In the genomic region with DNA sequence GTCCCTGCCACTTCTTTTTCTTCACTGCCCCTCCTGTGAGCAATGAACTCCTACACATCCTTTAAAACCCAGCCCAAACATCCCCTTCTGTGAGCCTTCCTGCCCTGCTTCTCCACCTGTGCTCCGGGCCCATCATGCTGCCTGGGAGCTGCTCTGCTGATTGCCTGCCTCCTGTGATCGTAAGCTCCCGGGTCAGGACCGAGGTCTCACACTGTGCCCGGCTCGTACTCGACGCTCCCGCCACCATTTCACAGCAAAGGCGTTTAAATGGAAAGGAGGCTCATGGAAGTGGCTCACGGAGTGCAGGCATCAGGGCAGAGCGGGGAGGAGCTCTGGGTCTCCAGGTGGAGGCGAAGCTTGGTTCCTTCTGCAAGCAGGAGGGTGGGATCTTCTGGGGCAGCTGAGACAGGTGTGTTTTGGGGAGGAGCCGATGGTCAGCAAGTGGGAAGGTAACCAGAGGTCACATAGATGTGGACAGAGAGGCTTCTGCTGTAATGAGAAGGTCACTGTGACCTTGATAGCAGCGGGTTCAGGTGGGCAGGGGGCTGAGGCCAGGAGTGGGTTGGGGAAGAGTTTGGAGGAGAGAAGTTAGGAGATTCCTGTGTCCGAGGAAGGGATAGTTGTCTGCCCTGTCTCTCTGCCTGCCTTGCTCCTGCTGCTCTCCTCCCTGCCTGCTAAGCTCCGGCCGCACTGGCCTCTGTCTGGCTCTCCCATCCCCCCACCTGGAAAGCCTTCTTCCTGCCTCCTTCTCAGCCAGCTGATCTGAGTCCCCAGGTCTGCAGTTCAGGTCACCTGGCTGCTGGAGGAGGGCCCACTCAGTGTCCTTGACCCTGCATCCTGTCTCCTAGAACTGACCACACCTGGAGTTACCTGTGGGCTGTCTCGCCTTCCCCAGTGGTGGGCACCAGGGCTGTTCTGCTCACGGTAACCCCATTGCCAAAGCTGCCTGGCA, we compare ENCODE assay signal across 22 cellular contexts. TPM values are rescaled to one million over a fixed set of nuclear protein-coding genes. Genes with fewer than 3 reads are reported as not detected.
DNase-seq lines count a peak whose midpoint lies in the region; ATAC-seq, FAIRE-seq and TF ChIP-seq lines count a peak whose summit lies in the region.
"Had no signal": no experiment of that assay in that cellular context is flagged by ENCODE, and none has a peak within 500 bp of the region (broad histone marks: within the 10 kb centered on the region; RNA-seq: fewer than 3 reads in every experiment).

No MANE protein-coding gene starts in this region.

- peaks cover 1% of the 10 kb centered on the region for H3K9me3 Mint-ChIP-seq in type B pancreatic cell
- H3K9me3 Mint-ChIP-seq: activated CD4-positive, alpha-beta memory T cell treated with anti-CD3 and anti-CD28 coated beads, Interleukin-2, amount 10 ng/mL, durations not matched to agents 7 days and 5 days; activated T-helper 17 cell treated with anti-CD3 and anti-CD28 coated beads, Interleukin-2, amount 50 U/mL, for 72 hours had no signal

- H4K20me1 ChIP-seq in H1 (replicated peaks in 1 of 2; ENCODE audit: control insufficient read depth in 1 of 2, insufficient read depth in 2 of 2, low read length in 2 of 2): no peaks in the 10 kb centered on the region

- no peaks in the 10 kb centered on the region for H3K23me2 ChIP-seq in H1 (ENCODE audit: low read depth, low read length)

- no peak overlapping the region for H2AFZ ChIP-seq in H1 (ENCODE audit: low read length)

- peak overlapping the region; percentile 20 for H3K27ac Mint-ChIP-seq in type B pancreatic cell
- H3K27ac Mint-ChIP-seq: activated CD4-positive, alpha-beta memory T cell treated with anti-CD3 and anti-CD28 coated beads, Interleukin-2, amount 10 ng/mL, durations not matched to agents 7 days and 5 days; activated T-helper 17 cell treated with anti-CD3 and anti-CD28 coated beads, Interleukin-2, amount 50 U/mL, for 72 hours; CD4-positive, CD25-positive, alpha-beta regulatory T cell had no signal

- TF ChIP-seq RAD21 in H1 (IDR thresholded peaks at IDR 0.05 in 1 of 2, conservative IDR thresholded peaks at IDR 0.05 in 1 of 2; ENCODE audit: low read depth in 2 of 2, low read length in 2 of 2): no peak

- H3K79me1 ChIP-seq in H1 (ENCODE audit: low read depth, low read length) (no peaks in the 10 kb centered on the region), mesendoderm (ENCODE audit: low read length) (no peaks in the 10 kb centered on the region)

- no peak overlapping the region for H3K4ac ChIP-seq in H1 (replicated peaks; ENCODE audit: insufficient read length, low read depth, low read length)
- H3K4ac ChIP-seq in mesendoderm (ENCODE audit: low read depth, low read length): no peak overlapping the region

- peak; percentile 21 to 28 for DNase-seq in cardiac muscle cell (ENCODE audit: low read depth in 1 of 2, low spot score in 1 of 2)
- no peak for DNase-seq in Right ventricle myocardium superior
- peak in 1 of 2 experiments; percentile 50 for DNase-seq in H1 (ENCODE audit: low read depth in 1 of 2, low spot score in 2 of 2)
- peak; percentile 57 for DNase-seq in mesendoderm
- DNase-seq in type B pancreatic cell (ENCODE audit: extremely low spot score, unreplicated experiment): peak; percentile 57
- no peak for DNase-seq in DMS 273 (lab: John Stamatoyannopoulos, UW; ENCODE audit: unreplicated experiment)
- DNase-seq in NCI-H146 (lab: John Stamatoyannopoulos, UW): no peak
- DNase-seq: ACHN; activated CD4-positive, alpha-beta memory T cell treated with anti-CD3 and anti-CD28 coated beads, Interleukin-2, amount 10 ng/mL, durations not matched to agents 7 days and 5 days; CD4-positive, CD25-positive, alpha-beta regulatory T cell; cerebellar nuclear complex; DND-41; foreskin keratinocyte; Kasumi-1; NCI-H345; stimulated activated naive CD8-positive, alpha-beta T cell treated with anti-CD3 and anti-CD28 coated beads, Interleukin-15, amount 100 ng/mL, for 72 hours had no signal

- POLR2A ChIA-PET in H1 (lab: Charles Lee; ENCODE audit: partially characterized antibody): interaction anchor here (0.6 to 2.2 kb wide), 6 partner anchors 22 to 71 kb away, joined by 3 to 5 read pairs (median 3); no protein-coding TSS in a partner anchor

- H3K4me1 Mint-ChIP-seq in type B pancreatic cell (ENCODE audit: unreplicated experiment): peaks cover 12% of the 10 kb centered on the region
- H3K4me1 Mint-ChIP-seq: activated CD4-positive, alpha-beta memory T cell treated with anti-CD3 and anti-CD28 coated beads, Interleukin-2, amount 10 ng/mL, durations not matched to agents 7 days and 5 days; activated T-helper 17 cell treated with anti-CD3 and anti-CD28 coated beads, Interleukin-2, amount 50 U/mL, for 72 hours; CD4-positive, CD25-positive, alpha-beta regulatory T cell had no signal

- H3K9ac ChIP-seq in H1 (replicated peaks in 1 of 4; ENCODE audit: extremely low read depth in 1 of 4, low read depth in 3 of 4, low read length in 3 of 4) (no peak overlapping the region; a peak in 1 of 7 replicates), mesendoderm (ENCODE audit: low read length) (peak overlapping the region; percentile 30)

- peak overlapping the region; percentile 42 for H3K18ac ChIP-seq in H1 (ENCODE audit: extremely low read depth, low read length)
- no peak overlapping the region for H3K18ac ChIP-seq in mesendoderm (ENCODE audit: low read length)

- H3K4me1 ChIP-seq in cardiac muscle cell (ENCODE audit: low read depth) (no peaks in the 10 kb centered on the region), H1 (replicated peaks in 1 of 4; ENCODE audit: control insufficient read depth in 3 of 4, insufficient read depth in 4 of 4, low read length in 3 of 4) (peaks cover 7 to 18% (median 12%) of the 10 kb centered on the region in 4 experiments), mesendoderm (ENCODE audit: control insufficient read depth, low read depth, low read length) (peaks cover 9% of the 10 kb centered on the region), gastroesophageal sphincter (peaks cover 0 to 18% (median 0%) of the 10 kb centered on the region in 3 donors)
- H3K4me1 ChIP-seq: adrenal gland, foreskin keratinocyte had no signal

- peaks cover 19% of the 10 kb centered on the region for H3K27me3 Mint-ChIP-seq in type B pancreatic cell

- no peak overlapping the region for H4K8ac ChIP-seq in H1 (ENCODE audit: extremely low read depth, insufficient read depth, low read length)
- no peak overlapping the region for H4K8ac ChIP-seq in mesendoderm (ENCODE audit: low read depth, low read length)

- no peak for TF ChIP-seq CTCF in cardiac muscle cell (IDR thresholded peaks at IDR 0.05; ENCODE audit: low read depth, low read length)
- TF ChIP-seq CTCF in H1 (IDR thresholded peaks at IDR 0.05; ENCODE audit: control extremely low read depth in 1 of 3, insufficient read depth in 1 of 3, low read depth in 1 of 3, low read length in 3 of 3): no peak
- TF ChIP-seq CTCF in type B pancreatic cell (conservative IDR thresholded peaks at IDR 0.05): no peak
- no peak for TF ChIP-seq CTCF in gastroesophageal sphincter (IDR thresholded peaks at IDR 0.05)

- no peak for FAIRE-seq in H1 (lab: Jason Lieb, UNC)
- FAIRE-seq: GM18507 had no signal

- no peak for TF ChIP-seq EP300 in H1 (IDR thresholded peaks at IDR 0.05; ENCODE audit: borderline replicate concordance in 1 of 2, low read depth in 2 of 2, low read length in 2 of 2)
- TF ChIP-seq EP300 in gastroesophageal sphincter (IDR thresholded peaks at IDR 0.05): no peak

- peak overlapping the region; percentile 55; the same call in 1 of the 2 replicates for H2BK12ac ChIP-seq in H1 (ENCODE audit: low read depth, low read length)

- H3K27me3 ChIP-seq in cardiac muscle cell (no peaks in the 10 kb centered on the region), H1 (replicated peaks in 1 of 4; ENCODE audit: control insufficient read depth in 3 of 4, extremely low read depth in 1 of 4, insufficient read depth in 3 of 4, low read length in 3 of 4) (peaks cover 0 to 12% (median 10%) of the 10 kb centered on the region in 4 experiments; a peak in 5 of 7 replicates), mesendoderm (ENCODE audit: insufficient read depth, low read length, poor library complexity) (no peaks in the 10 kb centered on the region), gastroesophageal sphincter (peaks cover 9% of the 10 kb centered on the region)
- H3K27me3 ChIP-seq: adrenal gland had no signal

- H3K23ac ChIP-seq in H1 (ENCODE audit: insufficient read length) (no peak overlapping the region), mesendoderm (ENCODE audit: low read length) (peak overlapping the region; percentile 15)

- H3K36me3 Mint-ChIP-seq in type B pancreatic cell: no peaks in the 10 kb centered on the region
- H3K36me3 Mint-ChIP-seq: CD4-positive, CD25-positive, alpha-beta regulatory T cell had no signal

- peak overlapping the region; percentile 41 for H4K91ac ChIP-seq in H1 (replicated peaks; ENCODE audit: insufficient read length, low read length)

- no peak overlapping the region for H3K14ac ChIP-seq in H1 (ENCODE audit: insufficient read length)

- H3K79me2 ChIP-seq in H1 (ENCODE audit: control insufficient read depth in 1 of 2, insufficient read depth in 2 of 2, low read length in 2 of 2) (no peaks in the 10 kb centered on the region), mesendoderm (ENCODE audit: control insufficient read depth, insufficient read depth, low read length) (no peaks in the 10 kb centered on the region)

- TF ChIP-seq POLR2A in H1 (IDR thresholded peaks at IDR 0.05; ENCODE audit: control extremely low read depth in 1 of 2, low read depth in 2 of 2, low read length in 2 of 2) (no peak), gastroesophageal sphincter (IDR thresholded peaks at IDR 0.05) (no peak)

- no peak overlapping the region for H3K4me3 ChIP-seq in cardiac muscle cell
- no peak overlapping the region for H3K4me3 ChIP-seq in H1 (ENCODE audit: extremely low read depth in 1 of 4, insufficient read depth in 2 of 4, low read depth in 3 of 4, low read length in 4 of 4)
- H3K4me3 ChIP-seq in mesendoderm (ENCODE audit: low read length): no peak overlapping the region
- no peak overlapping the region for H3K4me3 ChIP-seq in gastroesophageal sphincter
- H3K4me3 ChIP-seq: adrenal gland had no signal

- no peak overlapping the region for H3K56ac ChIP-seq in H1 (replicated peaks; ENCODE audit: insufficient read length, low read depth, low read length)
- H3K56ac ChIP-seq in mesendoderm (ENCODE audit: low read length): peak overlapping the region; percentile 56

- 82% methylated on average over 18 of the region's 20 CpGs; no CpG with 5 or more reads in 1 of the 2 experiments for WGBS in H1 (ENCODE audit: extremely low coverage in 1 of 2, insufficient coverage in 1 of 2, insufficient read length in 1 of 2, insufficient replicate concordance in 2 of 2, low coverage in 1 of 2, low lambda C conversion rate in 2 of 2, missing lambda C conversion rate in 1 of 2), 2 experiments
- WGBS in mesendoderm (ENCODE audit: extremely low coverage, insufficient coverage, low lambda C conversion rate): no CpG with 5 or more reads among the region's 20 CpGs
- WGBS in gastroesophageal sphincter (ENCODE audit: low coverage in 1 of 2), 2 donors: 70 to 85% methylated on average over 2 to 6 of the region's 20 CpGs

- H3K36me3 ChIP-seq in cardiac muscle cell (no peaks in the 10 kb centered on the region), H1 (ENCODE audit: control insufficient read depth in 2 of 4, insufficient read depth in 4 of 4, low read length in 3 of 4) (no peaks in the 10 kb centered on the region), mesendoderm (ENCODE audit: control insufficient read depth, insufficient read depth, low read length) (no peaks in the 10 kb centered on the region), gastroesophageal sphincter (no peaks in the 10 kb centered on the region)
- H3K36me3 ChIP-seq: adrenal gland had no signal

- H3K27ac ChIP-seq in cardiac muscle cell: no peak overlapping the region
- H3K27ac ChIP-seq in H1 (ENCODE audit: low read depth, low read length): no peak overlapping the region
- H3K27ac ChIP-seq in mesendoderm (ENCODE audit: low read depth, low read length): no peak overlapping the region
- H3K27ac ChIP-seq in gastroesophageal sphincter: no peak overlapping the region
- H3K27ac ChIP-seq: adrenal gland, foreskin keratinocyte had no signal

- H2AK5ac ChIP-seq in H1 (ENCODE audit: low read depth, low read length): no peak overlapping the region
- peak overlapping the region; percentile 65 for H2AK5ac ChIP-seq in mesendoderm (ENCODE audit: low read length)

- H3K9me3 ChIP-seq in cardiac muscle cell (ENCODE audit: low read depth): no peaks in the 10 kb centered on the region
- no peaks in the 10 kb centered on the region for H3K9me3 ChIP-seq in H1 (ENCODE audit: insufficient read depth in 2 of 2, low read depth in 1 of 2, low read length in 1 of 2)
- no peaks in the 10 kb centered on the region for H3K9me3 ChIP-seq in gastroesophageal sphincter
- H3K9me3 ChIP-seq: adrenal gland had no signal

- H3K4me2 ChIP-seq in H1 (ENCODE audit: insufficient read depth in 1 of 2, low read depth in 2 of 2, low read length in 2 of 2) (peak overlapping the region; percentile 4 to 50; a peak in 2 of 4 replicates), mesendoderm (ENCODE audit: low read length) (peak overlapping the region; percentile 64)

- H2BK5ac ChIP-seq in H1 (ENCODE audit: low read depth, low read length): peak overlapping the region; percentile 17; the same call in 1 of the 2 replicates
- no peak overlapping the region for H2BK5ac ChIP-seq in mesendoderm (ENCODE audit: low read length)

- no peak overlapping the region for H4K5ac ChIP-seq in H1 (ENCODE audit: insufficient read length, low read depth, low read length)
- H4K5ac ChIP-seq in mesendoderm (ENCODE audit: low read length): no peak overlapping the region

- ATAC-seq in Right ventricle myocardium superior (ENCODE audit: poor library complexity) (no peak), gastroesophageal sphincter (no peak)
- ATAC-seq: activated T-helper 17 cell treated with anti-CD3 and anti-CD28 coated beads, Interleukin-2, amount 50 U/mL, for 72 hours; stimulated activated naive CD8-positive, alpha-beta T cell treated with anti-CD3 and anti-CD28 coated beads, Interleukin-15, amount 100 ng/mL, for 72 hours had no signal

- intact Hi-C loops in Right ventricle myocardium superior (cut with DNase I): no loop called here

- CTCF ChIA-PET in H1 (lab: Charles Lee; ENCODE audit: partially characterized antibody): interaction anchor here (0.8 to 8.2 kb wide), 17 partner anchors 13 to 165 kb away, joined by 3 to 73 read pairs (median 4); no protein-coding TSS in a partner anchor

- no peak overlapping the region for H2BK120ac ChIP-seq in H1 (replicated peaks; ENCODE audit: low read depth, low read length)
- no peak overlapping the region for H2BK120ac ChIP-seq in mesendoderm (ENCODE audit: low read depth, low read length)

- no peak overlapping the region for H3K4me3 Mint-ChIP-seq in type B pancreatic cell
- H3K4me3 Mint-ChIP-seq: activated CD4-positive, alpha-beta memory T cell treated with anti-CD3 and anti-CD28 coated beads, Interleukin-2, amount 10 ng/mL, durations not matched to agents 7 days and 5 days; activated T-helper 17 cell treated with anti-CD3 and anti-CD28 coated beads, Interleukin-2, amount 50 U/mL, for 72 hours; CD4-positive, CD25-positive, alpha-beta regulatory T cell; stimulated activated naive CD8-positive, alpha-beta T cell treated with anti-CD3 and anti-CD28 coated beads, Interleukin-15, amount 100 ng/mL, for 72 hours had no signal

- H2BK20ac ChIP-seq in H1 (ENCODE audit: low read length): 0 out of 2 replicates have a peak overlapping the region, but pooled peaks have one; percentile 15

- H2BK15ac ChIP-seq in H1 (ENCODE audit: low read length): peak overlapping the region; percentile 75; the same call in 1 of the 2 replicates
- no peak overlapping the region for H2BK15ac ChIP-seq in mesendoderm (replicated peaks; ENCODE audit: low read depth)

RNA-seq across cellular contexts. Expression of a gene that starts 52.7 kb away (rescaled TPM):
- total RNA-seq in cardiac muscle cell (0.09 TPM in 1 of 2 replicates, not detected in the other), Right ventricle myocardium superior (1.0 TPM), type B pancreatic cell (ENCODE audit: low replicate concordance) (0.17 and 0.33 TPM in 2 replicates), gastroesophageal sphincter (under 1 TPM in 3 of 4 donors, not detected in 1; 0.10 to 0.54 (median 0.23) TPM)
- polyA plus RNA-seq in cardiac muscle cell (not detected in 2 replicates), H1 (2011; rRNA removed) (0.36 and 0.69 TPM in 2 replicates)
- not detected in 2 replicates for total RNA-seq in H1 (2021; fragmentation: NEBNext Ultra II Directional; extraction: Animal tissue kit (Norgen Biotek cat#: 25700))
- polyA plus RNA-seq in H1 (2011; cell fraction: cytosol; rRNA removed): 0.34 TPM
- polyA plus RNA-seq in H1 (2011; cell fraction: nucleus; rRNA removed): 1.5 TPM
- polyA plus RNA-seq in H1 (2012, experiment 1 of 2): 0.21 to 0.45 TPM (median 0.37 TPM) in 4 replicates
- polyA plus RNA-seq in H1 (2012, experiment 2 of 2): 0.13 TPM
- 0.06 TPM for polyA plus RNA-seq in H1 (2013, experiment 1 of 2)
- 0.07 TPM for polyA plus RNA-seq in H1 (2013, experiment 2 of 2)
- polyA minus RNA-seq in H1 (2011; rRNA and poly(A)+ RNA removed): 0.22 and 0.24 TPM in 2 replicates
- not detected for polyA minus RNA-seq in H1 (2011; cell fraction: cytosol; rRNA and poly(A)+ RNA removed)
- 0.50 TPM for polyA minus RNA-seq in H1 (2011; cell fraction: nucleus; rRNA and poly(A)+ RNA removed)
- 0.04 TPM for polyA plus RNA-seq in mesendoderm (2013, experiment 1 of 2)
- polyA plus RNA-seq in mesendoderm (2013, experiment 2 of 2): 0.03 TPM
- total RNA-seq: activated CD4-positive, alpha-beta memory T cell treated with anti-CD3 and anti-CD28 coated beads, Interleukin-2, amount 10 ng/mL, durations not matched to agents 7 days and 5 days; activated T-helper 17 cell treated with anti-CD3 and anti-CD28 coated beads, Interleukin-2, amount 50 U/mL, for 72 hours; CD4-positive, CD25-positive, alpha-beta regulatory T cell; foreskin keratinocyte; lung microvascular endothelial cell; T-helper 1 cell treated with Interleukin-12 subunit alpha and Interleukin-12 subunit beta and Interleukin-4 antibody, amounts not matched to agents 30 ng/mL and 1 ng/mL, for 36 hours had no signal
- polyA plus RNA-seq: CD4-positive, CD25-positive, alpha-beta regulatory T cell; foreskin keratinocyte had no signal

Comparison
In these comparisons a context has a peak if more than half of its experiments do, and no peak if none do; other contexts are left out.
1. DNase-seq: peak in cardiac muscle cell (2 of 2), mesendoderm (single experiment) and type B pancreatic cell (single experiment); none in Right ventricle myocardium superior (single experiment), DMS 273 (single experiment) and NCI-H146 (single experiment).